16 cellular contexts compared by ENCODE assay signal in the genomic region with DNA sequence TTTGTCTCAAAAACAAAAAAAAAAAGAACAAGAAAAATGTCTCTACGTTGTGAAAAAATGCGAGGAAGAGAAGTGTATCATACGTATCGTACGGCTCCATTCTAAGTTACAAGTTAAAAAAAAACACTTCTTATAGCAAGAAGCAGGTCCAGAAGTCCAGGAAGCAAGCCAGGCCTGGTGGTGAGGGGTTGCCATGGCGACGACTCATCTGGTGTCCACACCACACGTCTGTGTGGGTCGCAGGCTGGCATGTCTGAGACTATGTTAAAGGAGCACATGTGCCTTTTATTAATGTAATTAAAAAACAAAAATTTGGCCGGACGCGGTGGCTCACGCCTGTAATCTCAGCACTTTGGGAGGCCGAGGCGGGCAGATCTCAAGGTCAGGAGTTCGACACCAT. TPM values are rescaled to one million over a fixed set of nuclear protein-coding genes. Genes with fewer than 3 reads are reported as not detected.
DNase-seq lines count a peak whose midpoint lies in the region; ATAC-seq, FAIRE-seq and TF ChIP-seq lines count a peak whose summit lies in the region.
"Had no signal": no experiment of that assay in that cellular context is flagged by ENCODE, and none has a peak within 500 bp of the region (broad histone marks: within the 10 kb centered on the region; RNA-seq: fewer than 3 reads in every experiment).

No MANE protein-coding gene starts in this region.

- no peak for TF ChIP-seq POLR2A in K562 (conservative IDR thresholded peaks at IDR 0.05)

- H3K27me3 ChIP-seq in GM23248 (replicated peaks; ENCODE audit: insufficient read depth), result no peaks in the 10 kb centered on the region
- H3K27me3 ChIP-seq in K562 (ENCODE audit: control insufficient read depth in 2 of 2, insufficient read depth in 2 of 2, low read length in 2 of 2), result no peaks in the 10 kb centered on the region
- H3K27me3 ChIP-seq: adrenal gland had no signal

- H3K9me1 ChIP-seq in K562 (ENCODE audit: control insufficient read depth, insufficient read depth, low read length), result no peaks in the 10 kb centered on the region

- H4K20me1 ChIP-seq in GM23248 (ENCODE audit: insufficient read depth) (no peaks in the 10 kb centered on the region), K562 (replicated peaks; ENCODE audit: control insufficient read depth, insufficient read depth, low read length) (peaks cover 4% of the 10 kb centered on the region; the same call in 1 of the 2 replicates)

- H3F3A ChIP-seq in GM23248 (ENCODE audit: insufficient read depth), result no peaks in the 10 kb centered on the region

- TF ChIP-seq CTCF in K562 (IDR thresholded peaks at IDR 0.05 in 2 of 3, conservative IDR thresholded peaks at IDR 0.05 in 1 of 3; ENCODE audit: insufficient read depth in 2 of 3, low read depth in 1 of 3, low read length in 3 of 3) (no peak), MCF 10A (IDR thresholded peaks at IDR 0.05; ENCODE audit: unreplicated experiment) (no peak), coronary artery (IDR thresholded peaks at IDR 0.05) (no peak)

- intact Hi-C loops in K562 (cut with micrococcal nuclease), result no loop called here
- intact Hi-C loops in MCF 10A (cut with micrococcal nuclease), result no loop called here

- WGBS in GM23248 (ENCODE audit: low coverage in 1 of 2, low lambda C conversion rate in 2 of 2, missing lambda C conversion rate in 2 of 2), 2 experiments, result 83 to 84% methylated on average over 16 of the region's 16 CpGs
- 88% methylated on average over 15 of the region's 16 CpGs for WGBS in K562 (ENCODE audit: insufficient coverage, low coverage, missing lambda C conversion rate)

- no peak overlapping the region for H3K27ac Mint-ChIP-seq in MCF 10A (ENCODE audit: low read depth, unreplicated experiment)
- H3K27ac Mint-ChIP-seq: WTC11 had no signal

- in situ Hi-C loops in GM23248 (cut with MboI) (no loop called here), K562 (cut with MboI) (no loop called here)

- peaks cover 9% of the 10 kb centered on the region for H3K4me1 Mint-ChIP-seq in MCF 10A (ENCODE audit: insufficient read depth, unreplicated experiment)
- H3K4me1 Mint-ChIP-seq: WTC11 had no signal

- H3K27me3 Mint-ChIP-seq in MCF 10A (ENCODE audit: insufficient read depth, unreplicated experiment), result no peaks in the 10 kb centered on the region
- H3K27me3 Mint-ChIP-seq: CD4-positive, CD25-positive, alpha-beta regulatory T cell had no signal

- H3K27ac ChIP-seq in GM23248 (no peak overlapping the region), K562 (ENCODE audit: extremely low read depth, low read depth, low read length) (no peak overlapping the region), coronary artery (no peak overlapping the region)
- H3K27ac ChIP-seq: adrenal gland had no signal

- H3K4me3 Mint-ChIP-seq in MCF 10A (ENCODE audit: unreplicated experiment), result no peak overlapping the region
- H3K4me3 Mint-ChIP-seq: WTC11 had no signal

- CTCF ChIA-PET in K562 (lab: Yijun Ruan, JAX; ENCODE audit: low intra/inter-chr PET ratio), result no interaction called here
- CTCF ChIA-PET in MCF 10A (lab: Yijun Ruan, JAX), result no interaction called here

- DNase-seq in AG08396 (ENCODE audit: low spot score) (peak; percentile 71), GM23248 (peak; percentile 75), K562 (ENCODE audit: extremely low read depth in 1 of 4, low spot score in 3 of 4) (no peak), islet precursor cell (peak; percentile 75), MCF 10A (ENCODE audit: unreplicated experiment) (no peak), MV-4-11 (lab: John Stamatoyannopoulos, UW) (no peak), coronary artery (ENCODE audit: low spot score) (no peak), HCEC 1CT (no peak)
- DNase-seq: CD4-positive, CD25-positive, alpha-beta regulatory T cell; NCI-H187; retina; stimulated activated CD4-positive, alpha-beta T cell treated with anti-CD3 and anti-CD28 coated beads, Interleukin-4, amount 100 ng/mL, for 24 hours; stimulated activated naive CD4-positive, alpha-beta T cell had no signal

- H3K4me1 ChIP-seq in GM23248 (ENCODE audit: insufficient read depth) (no peaks in the 10 kb centered on the region), K562 (replicated peaks in 1 of 2; ENCODE audit: control insufficient read depth in 2 of 2, insufficient read depth in 2 of 2, low read length in 2 of 2) (peaks cover 5 to 81% of the 10 kb centered on the region in 2 experiments; a peak in 4 of 5 replicates)

- POLR2A ChIA-PET in K562 (lab: Yijun Ruan, JAX), result no interaction called here
- POLR2A ChIA-PET in MCF 10A (lab: Yijun Ruan, JAX), result no interaction called here

- H3K9ac ChIP-seq in GM23248 (no peak overlapping the region), K562 (ENCODE audit: insufficient read depth in 1 of 2, low read depth in 2 of 2, low read length in 2 of 2) (no peak overlapping the region)

- no peak for TF ChIP-seq RAD21 in K562 (CRISPR knock-in tag; conservative IDR thresholded peaks at IDR 0.05 in 1 of 2, IDR thresholded peaks at IDR 0.05 in 1 of 2)

- peak; percentile 54 for FAIRE-seq in K562 (lab: Jason Lieb, UNC)

- H3K36me3 ChIP-seq in GM23248 (ENCODE audit: low read depth) (no peaks in the 10 kb centered on the region), K562 (ENCODE audit: control insufficient read depth, insufficient read depth, low read length) (peaks cover 83% of the 10 kb centered on the region)

- H3K79me2 ChIP-seq in GM23248 (ENCODE audit: insufficient read depth), result peaks cover 18% of the 10 kb centered on the region
- H3K79me2 ChIP-seq in K562 (ENCODE audit: control insufficient read depth, insufficient read depth, low read length), result peaks cover 32% of the 10 kb centered on the region

- no peaks in the 10 kb centered on the region for H3K9me2 ChIP-seq in GM23248 (ENCODE audit: insufficient read depth)

- no peak overlapping the region for H3K4me2 ChIP-seq in GM23248 (ENCODE audit: unreplicated experiment)
- H3K4me2 ChIP-seq in K562 (ENCODE audit: insufficient read depth, low read length), result no peak overlapping the region

- peaks cover 44% of the 10 kb centered on the region for H3K36me3 Mint-ChIP-seq in MCF 10A (ENCODE audit: insufficient read depth, unreplicated experiment)
- H3K36me3 Mint-ChIP-seq: CD4-positive, CD25-positive, alpha-beta regulatory T cell had no signal

- no peaks in the 10 kb centered on the region for H3K9me3 Mint-ChIP-seq in MCF 10A (ENCODE audit: unreplicated experiment)
- H3K9me3 Mint-ChIP-seq: CD4-positive, CD25-positive, alpha-beta regulatory T cell; WTC11 had no signal

- no peaks in the 10 kb centered on the region for H3K9me3 ChIP-seq in GM23248 (ENCODE audit: low read depth)
- no peaks in the 10 kb centered on the region for H3K9me3 ChIP-seq in K562 (replicated peaks; ENCODE audit: control insufficient read depth, insufficient read depth, low read depth, low read length)
- H3K9me3 ChIP-seq: adrenal gland had no signal

- TF ChIP-seq EP300 in K562 (IDR thresholded peaks at IDR 0.05; ENCODE audit: low read length), result no peak

- ATAC-seq in K562, result no peak
- ATAC-seq: WTC11 had no signal

- BruUV-seq in K562 (replicated peaks; lab: Mats Ljungman, UMichigan) (no TSS peak), MCF 10A (replicated peaks; lab: Mats Ljungman, UMichigan) (no TSS peak)

- H2AFZ ChIP-seq in GM23248 (no peak overlapping the region), K562 (ENCODE audit: low read depth, low read length) (no peak overlapping the region)

- H3K4me3 ChIP-seq in GM23248 (no peak overlapping the region), K562 (no peak overlapping the region), coronary artery (no peak overlapping the region)
- H3K4me3 ChIP-seq: adrenal gland had no signal

RNA-seq across cellular contexts. Expression of gene MED16, which starts 5.9 kb away (rescaled TPM):
- 20.9 and 26.6 TPM in 2 replicates for total RNA-seq in GM23248 (2014; rRNA removed; shearing (Covaris generic))
- polyA plus RNA-seq in GM23248 (2016; fragmentation: Nextera tagmentation; extraction: Ambion mirVana), result 66.5 and 66.9 TPM in 2 replicates
- 28.6 and 108 TPM in 2 replicates for total RNA-seq in K562 (2011; cell fraction: chromatin; rRNA removed; ENCODE audit: low replicate concordance)
- 71.0 and 80.0 TPM in 2 replicates for total RNA-seq in K562 (2011; cell fraction: nucleolus; rRNA removed)
- total RNA-seq in K562 (2011; cell fraction: nucleoplasm; rRNA removed), result 33.8 and 41.3 TPM in 2 replicates
- total RNA-seq in K562 (2014; rRNA removed), result 15.6 and 22.1 TPM in 2 replicates
- 1.2 and 1.8 TPM in 2 replicates for total RNA-seq in K562 (2014; rRNA removed; fragmentation: Illumina TruSeq; extraction: Trizol)
- 8.6 and 9.3 TPM in 2 replicates for total RNA-seq in K562 (2015; rRNA removed; fragmentation: Illumina TruSeq; extraction: Trizol)
- 59.6 and 59.9 TPM in 2 replicates for total RNA-seq in K562 (2021)
- polyA plus RNA-seq in K562 (2011; rRNA removed), result 10.3 and 26.2 TPM in 2 replicates
- polyA plus RNA-seq in K562 (2011; cell fraction: cytosol; rRNA removed), result 36.6 and 87.3 TPM in 2 replicates
- polyA plus RNA-seq in K562 (2011; cell fraction: nucleus; rRNA removed), result 34.7 and 60.1 TPM in 2 replicates
- 34.1 and 52.5 TPM in 2 replicates for polyA plus RNA-seq in K562 (2012)
- 7.1 and 20.0 TPM in 2 replicates for polyA plus RNA-seq in K562 (2014; fragmentation: Illumina TruSeq; extraction: Trizol)
- polyA plus RNA-seq in K562 (2014; fragmentation: Nextera tagmentation; extraction: Ambion mirVana), result 1 to 10 TPM in 1 of 2 experiments, under 1 TPM in 1; 0.89 to 1.3 TPM
- polyA plus RNA-seq in K562 (2014; rRNA removed), result 21.2 and 30.2 TPM in 2 replicates
- polyA minus RNA-seq in K562 (2011; rRNA and poly(A)+ RNA removed), result 10.3 and 15.6 TPM in 2 replicates
- polyA minus RNA-seq in K562 (2011; cell fraction: cytosol; rRNA and poly(A)+ RNA removed), result 72.1 and 84.4 TPM in 2 replicates
- 33.7 and 37.4 TPM in 2 replicates for polyA minus RNA-seq in K562 (2011; cell fraction: nucleus; rRNA and poly(A)+ RNA removed)
- 52.7 and 61.0 TPM in 2 replicates for total RNA-seq in MCF 10A (2022)

RNA-seq across cellular contexts. Expression of gene RNU6-9, which starts 6.2 kb away (rescaled TPM):
- not detected in 2 replicates for total RNA-seq in GM23248 (2014; rRNA removed; shearing (Covaris generic))
- not detected in 2 replicates for polyA plus RNA-seq in GM23248 (2016; fragmentation: Nextera tagmentation; extraction: Ambion mirVana)
- total RNA-seq in K562 (2011; cell fraction: chromatin; rRNA removed; ENCODE audit: low replicate concordance), result not detected in 2 replicates
- total RNA-seq in K562 (2011; cell fraction: nucleolus; rRNA removed), result not detected in 2 replicates
- total RNA-seq in K562 (2011; cell fraction: nucleoplasm; rRNA removed), result not detected in 2 replicates
- total RNA-seq in K562 (2014; rRNA removed), result not detected in 2 replicates
- not detected in 2 replicates for total RNA-seq in K562 (2014; rRNA removed; fragmentation: Illumina TruSeq; extraction: Trizol)
- not detected in 2 replicates for total RNA-seq in K562 (2015; rRNA removed; fragmentation: Illumina TruSeq; extraction: Trizol)
- not detected in 2 replicates for total RNA-seq in K562 (2021)
- polyA plus RNA-seq in K562 (2011; rRNA removed), result not detected in 2 replicates
- polyA plus RNA-seq in K562 (2011; cell fraction: cytosol; rRNA removed), result not detected in 2 replicates
- not detected in 2 replicates for polyA plus RNA-seq in K562 (2011; cell fraction: nucleus; rRNA removed)
- polyA plus RNA-seq in K562 (2012), result not detected in 2 replicates
- polyA plus RNA-seq in K562 (2014; fragmentation: Illumina TruSeq; extraction: Trizol), result not detected in 2 replicates
- polyA plus RNA-seq in K562 (2014; fragmentation: Nextera tagmentation; extraction: Ambion mirVana), result not detected
- polyA plus RNA-seq in K562 (2014; rRNA removed), result not detected in 2 replicates
- polyA minus RNA-seq in K562 (2011; rRNA and poly(A)+ RNA removed), result under 0.01 TPM in 2 replicates
- polyA minus RNA-seq in K562 (2011; cell fraction: cytosol; rRNA and poly(A)+ RNA removed), result 667 TPM in 1 of 2 replicates, not detected in the other
- under 0.01 TPM in 1 of 2 replicates, not detected in the other for polyA minus RNA-seq in K562 (2011; cell fraction: nucleus; rRNA and poly(A)+ RNA removed)
- not detected in 2 replicates for total RNA-seq in MCF 10A (2022)
- total RNA-seq: adrenal gland; CD4-positive, CD25-positive, alpha-beta regulatory T cell; SK-MEL-5; WTC11 had no signal
- polyA plus RNA-seq: adrenal gland; CD4-positive, CD25-positive, alpha-beta regulatory T cell had no signal

RNA-seq across cellular contexts. Expression of gene R3HDM4, which starts 25.9 kb away (rescaled TPM):
- 41.6 and 50.9 TPM in 2 replicates for total RNA-seq in GM23248 (2014; rRNA removed; shearing (Covaris generic))
- 52.7 and 58.1 TPM in 2 replicates for polyA plus RNA-seq in GM23248 (2016; fragmentation: Nextera tagmentation; extraction: Ambion mirVana)
- 66.6 and 166 TPM in 2 replicates for total RNA-seq in K562 (2011; cell fraction: chromatin; rRNA removed; ENCODE audit: low replicate concordance)
- 109 and 113 TPM in 2 replicates for total RNA-seq in K562 (2011; cell fraction: nucleolus; rRNA removed)
- 92.6 and 119 TPM in 2 replicates for total RNA-seq in K562 (2011; cell fraction: nucleoplasm; rRNA removed)
- total RNA-seq in K562 (2014; rRNA removed), result 63.2 and 75.6 TPM in 2 replicates
- 21.4 and 26.2 TPM in 2 replicates for total RNA-seq in K562 (2014; rRNA removed; fragmentation: Illumina TruSeq; extraction: Trizol)
- total RNA-seq in K562 (2015; rRNA removed; fragmentation: Illumina TruSeq; extraction: Trizol), result 44.6 and 46.1 TPM in 2 replicates
- total RNA-seq in K562 (2021), result 133 and 138 TPM in 2 replicates
- polyA plus RNA-seq in K562 (2011; rRNA removed), result 59.0 and 93.9 TPM in 2 replicates
- 105 and 207 TPM in 2 replicates for polyA plus RNA-seq in K562 (2011; cell fraction: cytosol; rRNA removed)
- polyA plus RNA-seq in K562 (2011; cell fraction: nucleus; rRNA removed), result 149 and 223 TPM in 2 replicates
- 85.0 and 165 TPM in 2 replicates for polyA plus RNA-seq in K562 (2012)
- polyA plus RNA-seq in K562 (2014; fragmentation: Illumina TruSeq; extraction: Trizol), result 87.6 and 109 TPM in 2 replicates
- polyA plus RNA-seq in K562 (2014; fragmentation: Nextera tagmentation; extraction: Ambion mirVana), result 1 to 10 TPM; 3.2 to 5.6 TPM
- polyA plus RNA-seq in K562 (2014; rRNA removed), result 140 and 154 TPM in 2 replicates
- 11.6 and 16.6 TPM in 2 replicates for polyA minus RNA-seq in K562 (2011; rRNA and poly(A)+ RNA removed)
- 30.8 and 60.9 TPM in 2 replicates for polyA minus RNA-seq in K562 (2011; cell fraction: cytosol; rRNA and poly(A)+ RNA removed)
- polyA minus RNA-seq in K562 (2011; cell fraction: nucleus; rRNA and poly(A)+ RNA removed), result 22.8 and 25.2 TPM in 2 replicates
- total RNA-seq in MCF 10A (2022), result 65.7 and 73.6 TPM in 2 replicates

RNA-seq across cellular contexts. Expression of gene CFD, which starts 27.6 kb away (rescaled TPM):
- 3.2 and 5.7 TPM in 2 replicates for total RNA-seq in GM23248 (2014; rRNA removed; shearing (Covaris generic))
- polyA plus RNA-seq in GM23248 (2016; fragmentation: Nextera tagmentation; extraction: Ambion mirVana), result 4.9 and 5.2 TPM in 2 replicates
- total RNA-seq in K562 (2011; cell fraction: chromatin; rRNA removed; ENCODE audit: low replicate concordance), result 11.2 and 25.3 TPM in 2 replicates
- total RNA-seq in K562 (2011; cell fraction: nucleolus; rRNA removed), result 23.0 and 26.8 TPM in 2 replicates
- total RNA-seq in K562 (2011; cell fraction: nucleoplasm; rRNA removed), result 13.6 and 23.8 TPM in 2 replicates
- total RNA-seq in K562 (2014; rRNA removed), result 59.4 and 80.2 TPM in 2 replicates
- 3.1 TPM in 2 replicates for total RNA-seq in K562 (2014; rRNA removed; fragmentation: Illumina TruSeq; extraction: Trizol)
- 7.6 and 9.6 TPM in 2 replicates for total RNA-seq in K562 (2015; rRNA removed; fragmentation: Illumina TruSeq; extraction: Trizol)
- total RNA-seq in K562 (2021), result 49.3 and 50.9 TPM in 2 replicates
- polyA plus RNA-seq in K562 (2011; rRNA removed), result 8.5 and 12.1 TPM in 2 replicates
- polyA plus RNA-seq in K562 (2011; cell fraction: cytosol; rRNA removed), result 26.8 and 158 TPM in 2 replicates
- 8.1 and 19.5 TPM in 2 replicates for polyA plus RNA-seq in K562 (2011; cell fraction: nucleus; rRNA removed)
- polyA plus RNA-seq in K562 (2012), result 35.9 and 45.0 TPM in 2 replicates
- 2.6 and 3.6 TPM in 2 replicates for polyA plus RNA-seq in K562 (2014; fragmentation: Illumina TruSeq; extraction: Trizol)
- under 1 TPM; 0.52 to 0.63 TPM for polyA plus RNA-seq in K562 (2014; fragmentation: Nextera tagmentation; extraction: Ambion mirVana)
- 52.0 and 54.1 TPM in 2 replicates for polyA plus RNA-seq in K562 (2014; rRNA removed)
- 1.4 and 2.4 TPM in 2 replicates for polyA minus RNA-seq in K562 (2011; rRNA and poly(A)+ RNA removed)
- polyA minus RNA-seq in K562 (2011; cell fraction: cytosol; rRNA and poly(A)+ RNA removed), result 20.8 and 31.8 TPM in 2 replicates
- polyA minus RNA-seq in K562 (2011; cell fraction: nucleus; rRNA and poly(A)+ RNA removed), result 6.1 and 7.4 TPM in 2 replicates
- total RNA-seq in MCF 10A (2022), result 0.88 and 1.1 TPM in 2 replicates

RNA-seq across cellular contexts. Expression of gene KISS1R, which starts 30.1 kb away (rescaled TPM):
- not detected in 2 replicates for total RNA-seq in GM23248 (2014; rRNA removed; shearing (Covaris generic))
- not detected in 2 replicates for polyA plus RNA-seq in GM23248 (2016; fragmentation: Nextera tagmentation; extraction: Ambion mirVana)
- 13.9 and 50.0 TPM in 2 replicates for total RNA-seq in K562 (2011; cell fraction: chromatin; rRNA removed; ENCODE audit: low replicate concordance)
- total RNA-seq in K562 (2011; cell fraction: nucleolus; rRNA removed), result 79.5 and 104 TPM in 2 replicates
- total RNA-seq in K562 (2011; cell fraction: nucleoplasm; rRNA removed), result 29.6 and 30.1 TPM in 2 replicates
- total RNA-seq in K562 (2014; rRNA removed), result 19.3 and 26.7 TPM in 2 replicates
- total RNA-seq in K562 (2014; rRNA removed; fragmentation: Illumina TruSeq; extraction: Trizol), result 0.80 and 1.1 TPM in 2 replicates
- total RNA-seq in K562 (2015; rRNA removed; fragmentation: Illumina TruSeq; extraction: Trizol), result 2.0 and 2.7 TPM in 2 replicates
- 36.2 and 39.4 TPM in 2 replicates for total RNA-seq in K562 (2021)
- 2.8 and 6.3 TPM in 2 replicates for polyA plus RNA-seq in K562 (2011; rRNA removed)
- 4.3 and 59.2 TPM in 2 replicates for polyA plus RNA-seq in K562 (2011; cell fraction: cytosol; rRNA removed)
- 36.4 and 172 TPM in 2 replicates for polyA plus RNA-seq in K562 (2011; cell fraction: nucleus; rRNA removed)
- polyA plus RNA-seq in K562 (2012), result 6.9 and 23.9 TPM in 2 replicates
- polyA plus RNA-seq in K562 (2014; fragmentation: Illumina TruSeq; extraction: Trizol), result 0.37 and 2.7 TPM in 2 replicates
- polyA plus RNA-seq in K562 (2014; fragmentation: Nextera tagmentation; extraction: Ambion mirVana), result under 1 TPM; 0.55 to 0.75 TPM
- polyA plus RNA-seq in K562 (2014; rRNA removed), result 17.3 and 26.8 TPM in 2 replicates
- 0.30 and 1.8 TPM in 2 replicates for polyA minus RNA-seq in K562 (2011; rRNA and poly(A)+ RNA removed)
- polyA minus RNA-seq in K562 (2011; cell fraction: cytosol; rRNA and poly(A)+ RNA removed), result 5.8 and 14.1 TPM in 2 replicates
- polyA minus RNA-seq in K562 (2011; cell fraction: nucleus; rRNA and poly(A)+ RNA removed), result 5.8 and 22.6 TPM in 2 replicates
- not detected in 2 replicates for total RNA-seq in MCF 10A (2022)
- total RNA-seq: SK-MEL-5 had no signal
- polyA plus RNA-seq: adrenal gland had no signal

Comparison
In these comparisons a context has a peak if more than half of its experiments do, and no peak if none do; other contexts are left out.
1. DNase-seq: peak in AG08396 (single experiment), GM23248 (single experiment) and islet precursor cell (single experiment); none in K562 (0 of 4), MCF 10A (single experiment), MV-4-11 (single experiment), coronary artery (single experiment) and HCEC 1CT (single experiment).